30 cellular contexts compared by ENCODE assay signal in genomic region chrY:15779891-15780290, GRCh38.
A peak's percentile ranks its signal among the peaks of the same experiment; 100 is the strongest.
DNase-seq lines count a peak whose midpoint lies in the region; ATAC-seq, FAIRE-seq and TF ChIP-seq lines count a peak whose summit lies in the region.
"Had no signal": no experiment of that assay in that cellular context is flagged by ENCODE, and none has a peak within 500 bp of the region (broad histone marks: within the 10 kb centered on the region; RNA-seq: fewer than 3 reads in every experiment).

No MANE protein-coding gene starts in this region.

- TF ChIP-seq POLR2A in HepG2 (IDR thresholded peaks at IDR 0.05; ENCODE audit: insufficient read depth in 1 of 2, low read depth in 2 of 2, low read length in 2 of 2) = no peak
- TF ChIP-seq POLR2A in right lobe of liver (IDR thresholded peaks at IDR 0.05) = no peak
- TF ChIP-seq POLR2A in A549 (IDR thresholded peaks at IDR 0.05; ENCODE audit: low read length) = no peak

- H3K4me2 ChIP-seq in HepG2 (ENCODE audit: low read depth, low read length) = no peak overlapping the region
- no peak overlapping the region for H3K4me2 ChIP-seq in A549
- H3K4me2 ChIP-seq: BLaER1; BLaER1 treated with 17β-estradiol and CSF1 and Interleukin-3, amounts not matched to agents 10 nM and 100 nM had no signal

- no peak for ATAC-seq in HepG2
- no peak for ATAC-seq in right lobe of liver
- ATAC-seq in A549 = no peak
- ATAC-seq: CD8-positive, alpha-beta T cell had no signal

- TF ChIP-seq RAD21 in HepG2 (CRISPR knock-in tag; IDR thresholded peaks at IDR 0.05) (no peak), A549 (conservative IDR thresholded peaks at IDR 0.05 in 1 of 2, IDR thresholded peaks at IDR 0.05 in 1 of 2) (no peak)

- DNase-seq in HepG2 (ENCODE audit: low spot score) = no peak
- DNase-seq in right lobe of liver = no peak
- no peak for DNase-seq in A549 (ENCODE audit: low read depth in 1 of 2, low spot score in 1 of 2)
- no peak for DNase-seq in stimulated activated naive CD4-positive, alpha-beta T cell (lab: John Stamatoyannopoulos, UW)
- DNase-seq: 8988T; ACHN; AML-193; BE2C; C1 segment of cervical spinal cord; Caco-2; Calu3; CD4-positive, alpha-beta memory T cell; CD4-positive, alpha-beta T cell; CD4-positive, CD25-positive, alpha-beta regulatory T cell; CD8-positive, alpha-beta memory T cell; CD8-positive, alpha-beta T cell; COR-L47; DMS 273 treated with DMSO at 0.1 percent for 48 hours; DMS153; DMS53; DMS79; DMS79 treated with DMSO at 0.1 percent for 48 hours; DND-41; EL had no signal

- H3K79me2 ChIP-seq in HepG2 (ENCODE audit: insufficient read depth, low read length) = no peaks in the 10 kb centered on the region

- H3K4me1 ChIP-seq in HepG2 (ENCODE audit: insufficient read depth, low read length) = no peaks in the 10 kb centered on the region
- H3K4me1 ChIP-seq in right lobe of liver = no peaks in the 10 kb centered on the region
- H3K4me1 ChIP-seq in A549 = no peaks in the 10 kb centered on the region
- H3K4me1 ChIP-seq: BE2C; BLaER1; BLaER1 treated with 17β-estradiol and CSF1 and Interleukin-3, amounts not matched to agents 10 nM and 100 nM; Caco-2 had no signal

- H2AFZ ChIP-seq in HepG2 (ENCODE audit: low read length) = no peak overlapping the region

- H3K9me3 ChIP-seq in HepG2 (ENCODE audit: low read length) (peaks cover 60% of the 10 kb centered on the region; the same call in 1 of the 2 replicates), right lobe of liver (no peaks in the 10 kb centered on the region), A549 (no peaks in the 10 kb centered on the region)
- H3K9me3 ChIP-seq: BE2C; BLaER1; BLaER1 treated with 17β-estradiol and CSF1 and Interleukin-3, amounts not matched to agents 10 nM and 100 nM; Caco-2 had no signal

- H3K27me3 ChIP-seq in HepG2 (ENCODE audit: control insufficient read depth in 1 of 2, insufficient read depth in 2 of 2, low read length in 2 of 2) (no peaks in the 10 kb centered on the region), right lobe of liver (no peaks in the 10 kb centered on the region)
- H3K27me3 ChIP-seq: BE2C; BLaER1; BLaER1 treated with 17β-estradiol and CSF1 and Interleukin-3, amounts not matched to agents 10 nM and 100 nM had no signal

- intact Hi-C loops in HepG2 (cut with micrococcal nuclease; ENCODE audit: unreplicated experiment) = no loop called here
- intact Hi-C loops in right lobe of liver (cut with DNase I) = no loop called here

- FAIRE-seq in HepG2 (lab: Jason Lieb, UNC) (no peak), A549 (lab: Jason Lieb, UNC) (no peak)
- FAIRE-seq: A204.1, D721Med had no signal

- TF ChIP-seq CTCF in HepG2 (CRISPR knock-in tag; IDR thresholded peaks at IDR 0.05) (no peak), right lobe of liver (IDR thresholded peaks at IDR 0.05) (no peak), A549 (IDR thresholded peaks at IDR 0.05) (no peak)

- TF ChIP-seq EP300 in HepG2 (IDR thresholded peaks at IDR 0.05; ENCODE audit: low read depth in 2 of 2, low read length in 2 of 2) = no peak
- TF ChIP-seq EP300 in HepG2 (CRISPR knock-in tag; IDR thresholded peaks at IDR 0.05; ENCODE audit: borderline replicate concordance) = no peak
- no peak for TF ChIP-seq EP300 in A549 (IDR thresholded peaks at IDR 0.05)

- H4K20me1 ChIP-seq in HepG2 (ENCODE audit: insufficient read depth, low read length) = no peaks in the 10 kb centered on the region
- H4K20me1 ChIP-seq: BLaER1; BLaER1 treated with 17β-estradiol and CSF1 and Interleukin-3, amounts not matched to agents 10 nM and 100 nM had no signal

- H3K4me3 ChIP-seq in HepG2 (replicated peaks in 1 of 3; ENCODE audit: insufficient read depth in 1 of 3, low read depth in 2 of 3, low read length in 3 of 3) (no peak overlapping the region), right lobe of liver (no peak overlapping the region), A549 (no peak overlapping the region)
- H3K4me3 ChIP-seq: BLaER1; BLaER1 treated with 17β-estradiol and CSF1 and Interleukin-3, amounts not matched to agents 10 nM and 100 nM had no signal

- CTCF ChIA-PET in HepG2 (lab: Yijun Ruan, JAX; ENCODE audit: low intra/inter-chr PET ratio, low total read pairs) (no interaction called here), A549 (lab: Yijun Ruan, JAX) (no interaction called here)

- H3K27ac ChIP-seq in HepG2 (ENCODE audit: extremely low read length, insufficient read depth, low read length) = no peak overlapping the region
- no peak overlapping the region for H3K27ac ChIP-seq in right lobe of liver
- no peak overlapping the region for H3K27ac ChIP-seq in A549
- H3K27ac ChIP-seq: 22Rv1; BLaER1; BLaER1 treated with 17β-estradiol and CSF1 and Interleukin-3, amounts not matched to agents 10 nM and 100 nM; C4-2B had no signal

- H3K36me3 ChIP-seq in HepG2 (replicated peaks in 1 of 2; ENCODE audit: control insufficient read depth in 1 of 2, insufficient read depth in 2 of 2, low read length in 2 of 2) = no peaks in the 10 kb centered on the region
- H3K36me3 ChIP-seq in right lobe of liver = no peaks in the 10 kb centered on the region
- H3K36me3 ChIP-seq: BE2C; BLaER1; BLaER1 treated with 17β-estradiol and CSF1 and Interleukin-3, amounts not matched to agents 10 nM and 100 nM had no signal

- H3K9ac ChIP-seq in HepG2 (ENCODE audit: insufficient read depth, low read depth, low read length) = no peak overlapping the region
- H3K9ac ChIP-seq: BLaER1; BLaER1 treated with 17β-estradiol and CSF1 and Interleukin-3, amounts not matched to agents 10 nM and 100 nM had no signal

- in situ Hi-C loops in HepG2 (cut with HindIII; ENCODE audit: extremely low pct_ligation_motif_present, low pct_unique_long_range_greater_than_20kb) = no loop called here

- POLR2A ChIA-PET in HepG2 (lab: Yijun Ruan, JAX) = no interaction called here
- POLR2A ChIA-PET in A549 (lab: Yijun Ruan, JAX) = no interaction called here

- BruUV-seq in HepG2 (replicated peaks; lab: Mats Ljungman, UMichigan) = no TSS peak

TF ChIP-seq in HepG2, 621 proteins besides CTCF, POLR2A, EP300 and RAD21 (continues in another document):
- 0 out of 2 replicates have a peak, but pooled peaks have one; percentile 2 for TF ChIP-seq MAFF (IDR thresholded peaks at IDR 0.05; ENCODE audit: low read depth, low read length)

TF ChIP-seq in A549, 52 proteins besides CTCF, POLR2A, EP300 and RAD21:
- TF ChIP-seq REST (IDR thresholded peaks at IDR 0.05) (no peak), FOSL2 (IDR thresholded peaks at IDR 0.05) (no peak), FOSL2 (CRISPR knock-in tag; IDR thresholded peaks at IDR 0.05) (no peak), MAFK (IDR thresholded peaks at IDR 0.05; ENCODE audit: partially characterized antibody) (peak; percentile 51), JUN (IDR thresholded peaks at IDR 0.05) (no peak)

Comparison
In these comparisons a context has a peak if more than half of its experiments do, and no peak if none do; other contexts are left out.
1. Of the 38 proteins assayed by ChIP-seq in both HepG2 and A549: peak only in HepG2: none; only in A549: none; in both: MAFK; in neither: 37.